ENCODE assay signal across 11 cellular contexts in the genomic region with DNA sequence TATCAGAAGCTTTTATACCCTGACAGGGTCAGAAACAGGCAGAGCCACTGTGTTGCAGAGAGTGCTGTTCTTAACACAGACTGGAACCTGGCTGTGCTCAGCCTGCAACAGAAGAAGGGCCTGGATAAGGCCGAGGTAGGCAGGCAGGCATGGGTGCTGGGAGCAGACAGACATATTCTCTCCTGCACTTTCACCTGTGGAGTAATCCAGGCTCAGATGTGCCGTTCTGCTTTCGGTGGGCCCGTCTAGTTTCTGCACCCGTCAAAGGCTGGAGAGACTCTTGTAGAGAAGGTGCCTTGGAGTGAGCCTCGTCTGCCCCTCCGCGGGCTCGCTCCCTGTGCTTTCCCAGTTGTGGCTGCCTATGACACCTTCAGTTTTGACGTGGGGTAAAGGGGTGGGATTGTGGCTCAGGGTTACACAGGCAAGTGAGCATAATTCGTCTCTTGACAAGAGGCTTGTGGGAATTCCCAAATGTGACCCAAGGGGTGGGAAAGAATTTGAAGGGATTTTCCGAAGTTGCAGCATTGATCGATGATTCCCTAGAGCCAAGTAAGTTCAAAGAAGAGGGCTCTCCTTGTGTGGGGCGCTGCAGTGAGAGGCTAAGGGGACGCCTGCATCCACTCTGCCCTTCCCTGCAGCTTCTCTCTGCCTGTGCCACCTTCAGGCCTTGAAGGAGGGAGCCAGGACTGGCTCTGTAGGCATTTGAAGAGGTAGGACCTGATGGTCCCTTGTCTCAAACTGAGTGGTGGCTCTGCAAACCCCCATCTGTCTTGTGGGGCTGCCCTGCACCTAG. TPM values are rescaled to one million over a fixed set of nuclear protein-coding genes. Genes with fewer than 3 reads are reported as not detected.
DNase-seq lines count a peak whose midpoint lies in the region; ATAC-seq lines count a peak whose summit lies in the region.
"Had no signal": no experiment of that assay in that cellular context is flagged by ENCODE, and none has a peak within 500 bp of the region (broad histone marks: within the 10 kb centered on the region; RNA-seq: fewer than 3 reads in every experiment).

No MANE protein-coding gene starts in this region.

- H3K4me3 ChIP-seq in right cardiac atrium (ENCODE audit: low read length) (no peak overlapping the region), urinary bladder (ENCODE audit: low read depth, low read length) (no peak overlapping the region)

- H3K36me3 ChIP-seq in urinary bladder (ENCODE audit: insufficient read depth), result no peaks in the 10 kb centered on the region

- H3K27ac ChIP-seq in right cardiac atrium (ENCODE audit: low read length), result peak overlapping the region; percentile 20
- H3K27ac ChIP-seq in urinary bladder (ENCODE audit: low read depth), result peak overlapping the region; percentile 5

- CTCF ChIA-PET in activated CD8-positive, alpha-beta memory T cell treated with anti-CD3 and anti-CD28 coated beads, Interleukin-2, amount 10 ng/mL, durations not matched to agents 7 days and 5 days (lab: Charles Lee), result interaction anchor here (1.7 kb wide), 1 partner anchor 9 kb away, joined by 4 read pairs; no protein-coding TSS in a partner anchor

- peak overlapping the region; percentile 11 for H3K27ac Mint-ChIP-seq in activated CD8-positive, alpha-beta memory T cell treated with anti-CD3 and anti-CD28 coated beads, Interleukin-2, amount 10 ng/mL, durations not matched to agents 7 days and 5 days
- H3K27ac Mint-ChIP-seq: activated naive CD8-positive, alpha-beta T cell; IgD-negative memory B cell had no signal

- DNase-seq in activated CD8-positive, alpha-beta memory T cell treated with anti-CD3 and anti-CD28 coated beads, Interleukin-2, amount 10 ng/mL, durations not matched to agents 7 days and 5 days, result no peak
- no peak for DNase-seq in activated CD8-positive, alpha-beta memory T cell treated with anti-CD3 and anti-CD28 coated beads, Interleukin-2, amount 50 U/mL, for 48 hours
- peak in 2 of 3 donors; percentile 23 to 52 for DNase-seq in right cardiac atrium
- no peak for DNase-seq in epidermal melanocyte (ENCODE audit: insufficient read length, low spot score)
- DNase-seq: ACHN; NCI-H1694; stimulated activated CD4-positive, alpha-beta T cell treated with anti-CD3 and anti-CD28 coated beads, Interleukin-2, amount 100 ng/mL, for 48 hours had no signal

- WGBS in right cardiac atrium, result 82% methylated on average over 15 of the region's 15 CpGs
- 85% methylated on average over 15 of the region's 15 CpGs for WGBS in urinary bladder

- peaks cover 31% of the 10 kb centered on the region for H3K4me1 Mint-ChIP-seq in activated CD8-positive, alpha-beta memory T cell treated with anti-CD3 and anti-CD28 coated beads, Interleukin-2, amount 10 ng/mL, durations not matched to agents 7 days and 5 days
- H3K4me1 Mint-ChIP-seq: IgD-negative memory B cell had no signal

- no peaks in the 10 kb centered on the region for H3K27me3 Mint-ChIP-seq in activated CD8-positive, alpha-beta memory T cell treated with anti-CD3 and anti-CD28 coated beads, Interleukin-2, amount 10 ng/mL, durations not matched to agents 7 days and 5 days
- H3K27me3 Mint-ChIP-seq: activated naive CD8-positive, alpha-beta T cell; IgD-negative memory B cell had no signal

- H3K9me3 Mint-ChIP-seq in activated CD8-positive, alpha-beta memory T cell treated with anti-CD3 and anti-CD28 coated beads, Interleukin-2, amount 10 ng/mL, durations not matched to agents 7 days and 5 days (ENCODE audit: low read depth), result no peaks in the 10 kb centered on the region
- H3K9me3 Mint-ChIP-seq: IgD-negative memory B cell had no signal

- H3K36me3 Mint-ChIP-seq in activated CD8-positive, alpha-beta memory T cell treated with anti-CD3 and anti-CD28 coated beads, Interleukin-2, amount 10 ng/mL, durations not matched to agents 7 days and 5 days, result peaks cover 23% of the 10 kb centered on the region

- no peaks in the 10 kb centered on the region for H3K9me3 ChIP-seq in right cardiac atrium (ENCODE audit: control insufficient read depth, low read length)

- no peaks in the 10 kb centered on the region for H3K27me3 ChIP-seq in right cardiac atrium (ENCODE audit: control insufficient read depth, insufficient read depth)

- ATAC-seq in activated CD8-positive, alpha-beta memory T cell treated with anti-CD3 and anti-CD28 coated beads, Interleukin-2, amount 10 ng/mL, durations not matched to agents 7 days and 5 days, result no peak
- ATAC-seq in right cardiac atrium (no peak), GM18907 (IDR thresholded peaks at IDR 0.05; ENCODE audit: unreplicated experiment) (no peak)

- no peak overlapping the region for H3K4me3 Mint-ChIP-seq in activated CD8-positive, alpha-beta memory T cell treated with anti-CD3 and anti-CD28 coated beads, Interleukin-2, amount 10 ng/mL, durations not matched to agents 7 days and 5 days
- H3K4me3 Mint-ChIP-seq: activated naive CD8-positive, alpha-beta T cell; IgD-negative memory B cell had no signal

- H3K4me1 ChIP-seq in right cardiac atrium (ENCODE audit: control insufficient read depth, insufficient read depth, low read length) (peaks cover 14% of the 10 kb centered on the region), urinary bladder (ENCODE audit: insufficient read depth) (no peaks in the 10 kb centered on the region)

- intact Hi-C loops in right cardiac atrium (cut with DNase I), result no loop called here

RNA-seq across cellular contexts. Expression of gene ST3GAL4, which starts 16.2 kb away (rescaled TPM):
- 10 to 100 TPM in 1 of 2 experiments, 1 to 10 TPM in 1; 8.8 to 11.5 TPM for total RNA-seq in activated CD8-positive, alpha-beta memory T cell treated with anti-CD3 and anti-CD28 coated beads, Interleukin-2, amount 10 ng/mL, durations not matched to agents 7 days and 5 days
- 10 to 100 TPM; 57.3 to 96.9 (median 65.4) TPM for total RNA-seq in right cardiac atrium
- polyA plus RNA-seq in right cardiac atrium, result 57.5 TPM
- 35.2 TPM for total RNA-seq in urinary bladder
- polyA plus RNA-seq in urinary bladder, result 48.5 TPM

RNA-seq across cellular contexts. Expression of gene DCPS, which starts 35.4 kb away (rescaled TPM):
- 10 to 100 TPM; 40.6 to 41.9 TPM for total RNA-seq in activated CD8-positive, alpha-beta memory T cell treated with anti-CD3 and anti-CD28 coated beads, Interleukin-2, amount 10 ng/mL, durations not matched to agents 7 days and 5 days
- total RNA-seq in right cardiac atrium (10 to 100 TPM in 3 of 4 donors, 1 to 10 TPM in 1; 9.9 to 14.9 (median 10.4) TPM), urinary bladder (6.7 TPM)
- polyA plus RNA-seq in right cardiac atrium (10.6 TPM), urinary bladder (28.3 TPM)

RNA-seq across cellular contexts. Expression of gene TIRAP, which starts 56.4 kb away (rescaled TPM):
- 10 to 100 TPM; 14.3 to 14.8 TPM for total RNA-seq in activated CD8-positive, alpha-beta memory T cell treated with anti-CD3 and anti-CD28 coated beads, Interleukin-2, amount 10 ng/mL, durations not matched to agents 7 days and 5 days
- 1 to 10 TPM; 9.3 to 9.7 (median 9.5) TPM for total RNA-seq in right cardiac atrium
- 5.8 TPM for polyA plus RNA-seq in right cardiac atrium
- 5.8 TPM for total RNA-seq in urinary bladder
- polyA plus RNA-seq in urinary bladder, result 11.5 TPM

Comparison
In these comparisons a context has a peak if more than half of its experiments do, and no peak if none do; other contexts are left out.
1. DNase-seq: peak in right cardiac atrium (2 of 3); none in activated CD8-positive, alpha-beta memory T cell treated with anti-CD3 and anti-CD28 coated beads, Interleukin-2, amount 10 ng/mL, durations not matched to agents 7 days and 5 days (single experiment), activated CD8-positive, alpha-beta memory T cell treated with anti-CD3 and anti-CD28 coated beads, Interleukin-2, amount 50 U/mL, for 48 hours (single experiment) and epidermal melanocyte (single experiment).